Comparison of ENCODE assay signal across 34 cellular contexts in genomic region chr2:133218204-133218603, GRCh38.
"Had no signal": no experiment of that assay in that cellular context is flagged by ENCODE, and none has a peak within 500 bp of the region (broad histone marks: within the 10 kb centered on the region; RNA-seq: fewer than 3 reads in every experiment).

No MANE protein-coding gene starts in this region.

- DNase-seq: Karpas-422, Kasumi-1, KG1, MG63, MV-4-11, NCI-H1048, NCI-H1092, NCI-H1092 treated with DMSO at 0.1 percent for 48 hours, NCI-H1105, NCI-H1105 treated with DMSO at 0.1 percent for 48 hours, NCI-H1417, NCI-H1417 treated with DMSO at 0.1 percent for 48 hours, NCI-H1436, NCI-H1436 treated with DMSO at 0.1 percent for 48 hours, NCI-H146, NCI-H1694, NCI-H1694 treated with DMSO at 0.1 percent for 48 hours, NCI-H187, NCI-H187 treated with DMSO at 0.1 percent for 48 hours, NCI-H1930, NCI-H2029, NCI-H2029 treated with DMSO at 0.1 percent for 48 hours, NCI-H2081, NCI-H2081 treated with DMSO at 0.1 percent for 48 hours, NCI-H2107, NCI-H2171, NCI-H2171 treated with DMSO at 0.1 percent for 48 hours, NCI-H2227 treated with DMSO at 0.1 percent for 48 hours, NCI-H226, NCI-H446 treated with DMSO at 0.1 percent for 48 hours, NCI-H510A, NCI-H510A treated with DMSO at 0.1 percent for 48 hours, NCI-H524, NCI-H524 treated with DMSO at 0.1 percent for 48 hours had no signal

- H3K27me3 ChIP-seq: MG63 had no signal

- H3K36me3 ChIP-seq: MG63 had no signal

- H3K9me3 ChIP-seq: MG63 had no signal

- H3K4me3 ChIP-seq: MG63 had no signal
